11 cellular contexts compared by ENCODE assay signal in the genomic region with DNA sequence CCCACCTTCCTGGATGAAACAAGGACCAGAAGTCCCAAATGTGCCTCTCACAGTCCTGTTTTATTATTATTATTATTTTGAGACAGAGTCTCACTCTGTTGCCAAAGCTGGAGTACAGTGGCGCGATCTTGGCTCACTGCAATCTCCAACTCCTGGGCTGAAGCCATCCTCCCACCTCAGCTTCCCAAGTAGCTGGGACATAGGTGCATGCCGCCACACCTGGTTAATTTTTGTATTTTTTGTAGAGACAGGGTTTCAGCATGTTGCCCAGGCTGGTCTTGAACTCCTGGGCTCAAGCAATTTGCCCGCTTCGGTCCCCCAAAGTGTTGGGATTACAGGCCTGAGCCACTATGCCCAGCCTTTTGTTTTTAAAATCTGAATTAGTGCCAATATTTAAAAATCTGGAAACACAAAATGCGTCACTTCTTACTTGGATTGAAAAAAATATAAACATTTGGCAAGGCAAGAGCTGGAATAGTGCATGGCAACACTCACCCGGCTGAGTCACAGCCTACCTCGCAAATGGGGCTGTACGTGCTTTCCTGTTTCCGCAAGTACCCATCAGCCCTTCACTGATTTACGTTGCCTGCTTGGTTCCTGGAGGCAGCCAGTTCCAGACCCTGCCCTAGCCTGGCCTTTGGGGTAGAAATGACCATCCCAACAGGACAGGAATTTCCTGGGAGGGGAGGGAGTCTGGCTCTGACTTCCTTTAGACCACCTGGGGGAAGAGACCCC. TPM values are rescaled to one million over a fixed set of nuclear protein-coding genes. Genes with fewer than 3 reads are reported as not detected.
DNase-seq lines count a peak whose midpoint lies in the region; ATAC-seq lines count a peak whose summit lies in the region.
"Had no signal": no experiment of that assay in that cellular context is flagged by ENCODE, and none has a peak within 500 bp of the region (broad histone marks: within the 10 kb centered on the region; RNA-seq: fewer than 3 reads in every experiment).

No MANE protein-coding gene starts in this region.

- no peaks in the 10 kb centered on the region for H3K27me3 Mint-ChIP-seq in stimulated activated naive CD8-positive, alpha-beta T cell treated with anti-CD3 and anti-CD28 coated beads, Interleukin-15, Interleukin-2, amounts not matched to agents 100 ng/mL and 50 ng/mL, for 24 hours
- H3K27me3 Mint-ChIP-seq in activated T-cell treated with anti-CD3 and anti-CD28 coated beads, Interleukin-2, amount 50 U/mL, for 4 hours (ENCODE audit: low read depth), result no peaks in the 10 kb centered on the region
- H3K27me3 Mint-ChIP-seq: central memory CD8-positive, alpha-beta T cell had no signal

- H3K4me3 Mint-ChIP-seq in stimulated activated naive CD8-positive, alpha-beta T cell treated with anti-CD3 and anti-CD28 coated beads, Interleukin-15, Interleukin-2, amounts not matched to agents 100 ng/mL and 50 ng/mL, for 24 hours, result no peak overlapping the region
- H3K4me3 Mint-ChIP-seq in activated T-cell treated with anti-CD3 and anti-CD28 coated beads, Interleukin-2, amount 50 U/mL, for 4 hours, result no peak overlapping the region
- H3K4me3 Mint-ChIP-seq: central memory CD8-positive, alpha-beta T cell; T-helper 1 cell treated with Interleukin-12 subunit alpha and Interleukin-12 subunit beta and Interleukin-4 antibody, amounts not matched to agents 30 μg/mL and 1 μg/mL, for 36 hours had no signal

- H3K27me3 ChIP-seq in duodenal mucosa (ENCODE audit: control insufficient read depth in 1 of 2, insufficient read depth in 2 of 2, low read length in 2 of 2), result no peaks in the 10 kb centered on the region
- H3K27me3 ChIP-seq in mucosa of rectum (ENCODE audit: control insufficient read depth in 2 of 2, insufficient read depth in 2 of 2, low read length in 2 of 2), result no peaks in the 10 kb centered on the region

- H3K9ac ChIP-seq in duodenal mucosa (ENCODE audit: low read depth in 1 of 2, low read length in 2 of 2) (no peak overlapping the region), mucosa of rectum (ENCODE audit: low read depth in 1 of 2, low read length in 2 of 2) (no peak overlapping the region)

- H3K36me3 ChIP-seq in duodenal mucosa (ENCODE audit: control insufficient read depth in 1 of 2, insufficient read depth in 2 of 2, low read length in 2 of 2) (peaks cover 4 to 9% of the 10 kb centered on the region in 2 donors), mucosa of rectum (ENCODE audit: control insufficient read depth in 2 of 2, insufficient read depth in 2 of 2, low read length in 2 of 2) (peaks cover 3 to 4% of the 10 kb centered on the region in 2 donors)

- H3K4me1 ChIP-seq in duodenal mucosa (ENCODE audit: control insufficient read depth in 1 of 2, insufficient read depth in 2 of 2, low read length in 2 of 2) (peaks cover 26 to 32% of the 10 kb centered on the region in 2 donors), mucosa of rectum (ENCODE audit: control insufficient read depth in 2 of 2, insufficient read depth in 2 of 2, low read length in 2 of 2) (peaks cover 21 to 22% of the 10 kb centered on the region in 2 donors)

- H3K9me3 ChIP-seq in duodenal mucosa (ENCODE audit: control insufficient read depth in 1 of 2, low read length in 2 of 2) (no peaks in the 10 kb centered on the region), mucosa of rectum (ENCODE audit: control insufficient read depth in 2 of 2, low read length in 2 of 2) (no peaks in the 10 kb centered on the region)
- H3K9me3 ChIP-seq: Caco-2 had no signal

- H3K36me3 Mint-ChIP-seq in stimulated activated naive CD8-positive, alpha-beta T cell treated with anti-CD3 and anti-CD28 coated beads, Interleukin-15, Interleukin-2, amounts not matched to agents 100 ng/mL and 50 ng/mL, for 24 hours (ENCODE audit: low read depth), result no peaks in the 10 kb centered on the region
- H3K36me3 Mint-ChIP-seq in activated T-cell treated with anti-CD3 and anti-CD28 coated beads, Interleukin-2, amount 50 U/mL, for 4 hours (ENCODE audit: insufficient read depth), result peaks cover under 1% of the 10 kb centered on the region

- H3K9me3 Mint-ChIP-seq in stimulated activated naive CD8-positive, alpha-beta T cell treated with anti-CD3 and anti-CD28 coated beads, Interleukin-15, Interleukin-2, amounts not matched to agents 100 ng/mL and 50 ng/mL, for 24 hours, result no peaks in the 10 kb centered on the region
- H3K9me3 Mint-ChIP-seq in activated T-cell treated with anti-CD3 and anti-CD28 coated beads, Interleukin-2, amount 50 U/mL, for 4 hours, result no peaks in the 10 kb centered on the region
- H3K9me3 Mint-ChIP-seq: central memory CD8-positive, alpha-beta T cell had no signal

- H3K4me3 ChIP-seq in duodenal mucosa (ENCODE audit: low read depth in 1 of 2, low read length in 2 of 2), result no peak overlapping the region
- no peak overlapping the region for H3K4me3 ChIP-seq in mucosa of rectum (ENCODE audit: low read length in 2 of 2)

- no peak for DNase-seq in stimulated activated naive CD8-positive, alpha-beta T cell treated with anti-CD3 and anti-CD28 coated beads, Interleukin-15, Interleukin-2, amounts not matched to agents 100 U/mL and 50 U/mL, for 24 hours
- DNase-seq in activated T-cell treated with anti-CD3 and anti-CD28 coated beads, Interleukin-2, amount 50 U/mL, for 4 hours, result no peak
- DNase-seq in epidermal melanocyte (ENCODE audit: insufficient read length, low spot score), result no peak

- H3K4me1 Mint-ChIP-seq in stimulated activated naive CD8-positive, alpha-beta T cell treated with anti-CD3 and anti-CD28 coated beads, Interleukin-15, Interleukin-2, amounts not matched to agents 100 ng/mL and 50 ng/mL, for 24 hours (ENCODE audit: low read depth), result peaks cover 9% of the 10 kb centered on the region
- H3K4me1 Mint-ChIP-seq in activated T-cell treated with anti-CD3 and anti-CD28 coated beads, Interleukin-2, amount 50 U/mL, for 4 hours (ENCODE audit: low read depth), result peaks cover 6% of the 10 kb centered on the region
- H3K4me1 Mint-ChIP-seq: central memory CD8-positive, alpha-beta T cell had no signal

- peak overlapping the region; percentile 34 for H3K27ac Mint-ChIP-seq in stimulated activated naive CD8-positive, alpha-beta T cell treated with anti-CD3 and anti-CD28 coated beads, Interleukin-15, Interleukin-2, amounts not matched to agents 100 ng/mL and 50 ng/mL, for 24 hours
- H3K27ac Mint-ChIP-seq: T-helper 1 cell treated with Interleukin-12 subunit alpha and Interleukin-12 subunit beta and Interleukin-4 antibody, amounts not matched to agents 30 μg/mL and 1 μg/mL, for 36 hours had no signal

- peak overlapping the region; percentile 52 for H3K27ac ChIP-seq in duodenal mucosa (ENCODE audit: low read depth, low read length)
- peak overlapping the region; percentile 19 to 62 for H3K27ac ChIP-seq in mucosa of rectum (ENCODE audit: low read depth in 2 of 2, low read length in 2 of 2)

- ATAC-seq in stimulated activated naive CD8-positive, alpha-beta T cell treated with anti-CD3 and anti-CD28 coated beads, Interleukin-15, Interleukin-2, amounts not matched to agents 100 U/mL and 50 U/mL, for 24 hours, result no peak
- ATAC-seq in HG03280 (IDR thresholded peaks at IDR 0.05; ENCODE audit: unreplicated experiment) (no peak), HG03135 (IDR thresholded peaks at IDR 0.05; ENCODE audit: unreplicated experiment) (no peak)
- ATAC-seq in activated T-cell treated with anti-CD3 and anti-CD28 coated beads, Interleukin-2, amount 50 U/mL, for 4 hours, result no peak

RNA-seq across cellular contexts. Expression of a gene that starts 6.3 kb away (rescaled TPM):
- 1 to 10 TPM; 1.9 to 3.2 (median 2.2) TPM for total RNA-seq in activated T-cell treated with anti-CD3 and anti-CD28 coated beads, Interleukin-2, amount 50 U/mL, for 4 hours

RNA-seq across cellular contexts. Expression of a gene that starts 56.6 kb away (rescaled TPM):
- total RNA-seq in activated T-cell treated with anti-CD3 and anti-CD28 coated beads, Interleukin-2, amount 50 U/mL, for 4 hours, result 1 to 10 TPM; 1.4 to 2.6 (median 1.9) TPM
